ENCODE assay signal across 18 cellular contexts in the genomic region with DNA sequence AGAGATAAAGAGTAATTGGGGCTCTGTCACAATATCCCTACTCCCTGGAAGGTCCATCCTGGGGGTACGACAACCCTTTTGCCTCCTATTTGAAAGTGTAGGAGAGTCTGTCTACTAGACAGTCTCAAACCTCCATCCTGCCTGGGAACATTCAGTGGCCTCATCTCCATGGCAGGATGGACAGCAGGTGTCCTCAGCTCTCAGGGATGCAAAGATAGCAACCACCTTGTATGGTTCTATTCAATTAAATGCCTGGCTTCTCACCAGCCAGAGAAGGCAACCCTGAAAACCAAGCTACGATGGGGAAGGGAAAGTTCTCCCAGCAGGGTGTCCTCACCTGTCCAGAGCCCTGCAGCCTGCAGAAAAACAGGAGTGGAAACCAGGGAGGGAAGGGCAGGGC.
"Had no signal": no experiment of that assay in that cellular context is flagged by ENCODE, and none has a peak within 500 bp of the region (broad histone marks: within the 10 kb centered on the region; RNA-seq: fewer than 3 reads in every experiment).

No MANE protein-coding gene starts in this region.

- H3K79me2 ChIP-seq: parathyroid adenoma had no signal

- H3K4me1 ChIP-seq: parathyroid adenoma, sigmoid colon, testis, upper lobe of right lung had no signal

- H3K27me3 ChIP-seq: sigmoid colon, testis, upper lobe of right lung had no signal

- H3K36me3 ChIP-seq: upper lobe of right lung had no signal

- H3K4me3 ChIP-seq: mucosa of descending colon, sigmoid colon, testis, upper lobe of right lung had no signal

- H3K9ac ChIP-seq: parathyroid adenoma had no signal

- ATAC-seq: activated CD8-positive, alpha-beta T cell treated with anti-CD3 and anti-CD28 coated beads for 36 hours; activated T-helper 17 cell treated with anti-CD3 and anti-CD28 coated beads, Interleukin-2, amount 50 U/mL, for 72 hours; mucosa of descending colon; stimulated activated effector memory CD8-positive, alpha-beta T cell treated with anti-CD3 and anti-CD28 coated beads, Interleukin-12 subunit alpha, Interleukin-12 subunit beta, amount 100 ng/mL, for 72 hours; upper lobe of right lung had no signal

- H3K27ac ChIP-seq: parathyroid adenoma, sigmoid colon, testis, upper lobe of right lung had no signal

- H3K9me3 ChIP-seq: testis had no signal

- H2AFZ ChIP-seq: parathyroid adenoma had no signal

- DNase-seq: activated CD4-positive, alpha-beta T cell treated with anti-CD3 and anti-CD28 coated beads, Interleukin-2, amount 10 ng/mL, durations not matched to agents 24 days and 14 days; activated CD4-positive, CD25-positive, alpha-beta regulatory T cell; activated CD8-positive, alpha-beta T cell treated with anti-CD3 and anti-CD28 coated beads for 36 hours; activated naive CD4-positive, alpha-beta T cell; activated naive CD8-positive, alpha-beta T cell treated with anti-CD3 and anti-CD28 coated beads for 36 hours; activated T-cell treated with anti-CD3 and anti-CD28 coated beads, Interleukin-2, amount 50 U/mL, for 1 hour; amniotic stem cell; foreskin fibroblast; mesenchymal stem cell; mucosa of descending colon; naive B cell; sigmoid colon; stimulated activated CD4-positive, alpha-beta T cell treated with anti-CD3 and anti-CD28 coated beads, Interleukin-4, amount 100 ng/mL, for 24 hours; testis; upper lobe of right lung had no signal
